34 cellular contexts compared by ENCODE assay signal in genomic region chrX:95612350-95612749, GRCh38.
"Had no signal": no experiment of that assay in that cellular context is flagged by ENCODE, and none has a peak within 500 bp of the region (broad histone marks: within the 10 kb centered on the region; RNA-seq: fewer than 3 reads in every experiment).

No MANE protein-coding gene starts in this region.

- H3K4me2 ChIP-seq: KMS-11 had no signal

- DNase-seq: Karpas-422, Kasumi-1, MG63, MV-4-11, NCI-H1048, NCI-H1092, NCI-H1092 treated with DMSO at 0.1 percent for 48 hours, NCI-H1105, NCI-H1105 treated with DMSO at 0.1 percent for 48 hours, NCI-H1417, NCI-H1417 treated with DMSO at 0.1 percent for 48 hours, NCI-H1436, NCI-H1436 treated with DMSO at 0.1 percent for 48 hours, NCI-H146, NCI-H1694, NCI-H1694 treated with DMSO at 0.1 percent for 48 hours, NCI-H187, NCI-H187 treated with DMSO at 0.1 percent for 48 hours, NCI-H1930, NCI-H2029, NCI-H2029 treated with DMSO at 0.1 percent for 48 hours, NCI-H2081, NCI-H2081 treated with DMSO at 0.1 percent for 48 hours, NCI-H2107, NCI-H2171, NCI-H2171 treated with DMSO at 0.1 percent for 48 hours, NCI-H2227 treated with DMSO at 0.1 percent for 48 hours, NCI-H226, NCI-H345, NCI-H446, NCI-H446 treated with DMSO at 0.1 percent for 48 hours, NCI-H510A, NCI-H510A treated with DMSO at 0.1 percent for 48 hours had no signal

- H3K27me3 ChIP-seq: MG63 had no signal

- H3K27ac ChIP-seq: KMS-11 had no signal

- H3K9me3 ChIP-seq: MG63 had no signal

- H3K36me3 ChIP-seq: MG63 had no signal

- H3K9ac ChIP-seq: KMS-11 had no signal

- H3K4me3 ChIP-seq: MG63 had no signal
